Comparison of ENCODE assay signal across 8 cellular contexts in the genomic region with DNA sequence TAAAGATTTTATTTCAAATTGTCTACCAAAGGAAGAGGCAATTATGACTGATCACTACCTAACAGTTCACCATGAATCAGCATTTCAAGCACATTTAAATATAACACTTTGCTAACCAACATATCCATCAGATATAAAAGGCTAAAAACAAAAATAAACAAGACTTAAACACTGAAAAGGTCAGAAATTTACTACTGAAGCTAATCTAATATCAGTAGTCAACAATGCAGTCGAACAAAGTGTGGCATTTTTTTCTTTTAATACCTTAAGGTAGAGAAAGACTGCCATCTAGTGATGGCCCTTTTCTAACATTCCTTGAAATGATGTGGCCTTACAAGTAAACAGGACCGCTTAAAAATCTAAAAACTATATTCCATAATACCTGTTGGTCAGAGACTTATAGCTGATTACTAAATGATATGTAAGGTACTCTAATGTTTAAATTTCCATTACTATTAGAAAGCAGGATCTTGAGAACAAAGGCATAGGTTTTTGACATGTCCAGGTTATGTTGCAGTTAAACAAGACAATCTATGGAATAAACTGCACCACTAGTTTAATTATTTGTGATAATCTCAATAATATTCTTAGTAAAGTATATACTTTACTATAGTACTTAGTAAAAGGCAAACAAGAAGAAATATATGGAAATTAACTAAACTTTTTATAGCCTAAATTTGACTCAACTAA.
DNase-seq lines count a peak whose midpoint lies in the region; ATAC-seq and TF ChIP-seq lines count a peak whose summit lies in the region.

No MANE protein-coding gene starts in this region.

- no peak overlapping the region for H3K27ac Mint-ChIP-seq in neural crest cell (ENCODE audit: unreplicated experiment)

- TF ChIP-seq POLR2A in esophagus muscularis mucosa (IDR thresholded peaks at IDR 0.05; ENCODE audit: low read depth): no peak

- TF ChIP-seq EP300 in esophagus muscularis mucosa (IDR thresholded peaks at IDR 0.05): no peak

- H3K27ac ChIP-seq in esophagus muscularis mucosa (replicated peaks in 1 of 4): no peak overlapping the region

- TF ChIP-seq CTCF in Loucy (conservative IDR thresholded peaks at IDR 0.05; ENCODE audit: low read length): peak; percentile 85
- peak; percentile 64 to 67 (median 65) for TF ChIP-seq CTCF in esophagus muscularis mucosa (IDR thresholded peaks at IDR 0.05)
- TF ChIP-seq CTCF in neural crest cell (conservative IDR thresholded peaks at IDR 0.05): peak; percentile 84

- H3K27me3 ChIP-seq in Loucy (ENCODE audit: insufficient read depth, low read length, poor library complexity, severe bottlenecking) (no peaks in the 10 kb centered on the region), esophagus muscularis mucosa (no peaks in the 10 kb centered on the region)

- H3K4me1 Mint-ChIP-seq in neural crest cell: no peaks in the 10 kb centered on the region

- peak; percentile 26 for DNase-seq in Daoy (ENCODE audit: low read depth)
- peak; percentile 56 for DNase-seq in RPMI8226
- DNase-seq in esophagus muscularis mucosa (ENCODE audit: extremely low spot score): no peak
- peak; percentile 13 for DNase-seq in neural crest cell (ENCODE audit: low read depth, low spot score)
- no peak for DNase-seq in NCI-H187 (lab: John Stamatoyannopoulos, UW)
- DNase-seq in NK-92 (lab: John Stamatoyannopoulos, UW; ENCODE audit: unreplicated experiment): no peak

- intact Hi-C loops in esophagus muscularis mucosa (cut with DNase I): loop anchor here (10.0 kb wide), 4 partner anchors 171 to 1211 kb away; partner anchors contain the start of gene CYP26B1

- WGBS in esophagus muscularis mucosa: 17% methylated on average over 2 of the region's 2 CpGs

- H3K27me3 Mint-ChIP-seq in neural crest cell (ENCODE audit: low read depth): no peaks in the 10 kb centered on the region

- H3K79me2 ChIP-seq in Loucy (ENCODE audit: insufficient read depth, low read length): no peaks in the 10 kb centered on the region

- no peaks in the 10 kb centered on the region for H4K20me1 ChIP-seq in Loucy (ENCODE audit: insufficient read depth, low read length, poor library complexity, severe bottlenecking)

- no peaks in the 10 kb centered on the region for H3K36me3 ChIP-seq in Loucy (ENCODE audit: insufficient read depth, low read length)
- H3K36me3 ChIP-seq in esophagus muscularis mucosa: peaks cover 0 to 4% (median 3%) of the 10 kb centered on the region in 4 donors

- H3K4me3 ChIP-seq in Loucy (ENCODE audit: low read length, poor library complexity, severe bottlenecking) (no peak overlapping the region), esophagus muscularis mucosa (no peak overlapping the region)

- no peaks in the 10 kb centered on the region for H3K9me2 ChIP-seq in Loucy (replicated peaks; ENCODE audit: low read depth, low read length)

- H3K4me1 ChIP-seq in Loucy (ENCODE audit: insufficient read depth, low read length, poor library complexity, severe bottlenecking) (no peaks in the 10 kb centered on the region), esophagus muscularis mucosa (peaks cover 0 to 10% (median 3%) of the 10 kb centered on the region in 4 donors)

- H3K4me3 Mint-ChIP-seq in neural crest cell: no peak overlapping the region

- H3F3A ChIP-seq in Loucy (ENCODE audit: low read depth): no peaks in the 10 kb centered on the region

- H3K9ac ChIP-seq in Loucy (ENCODE audit: low read depth, low read length, poor library complexity, severe bottlenecking): no peak overlapping the region

- no peak for ATAC-seq in HG03175 (IDR thresholded peaks at IDR 0.05; ENCODE audit: unreplicated experiment)

- H3K36me3 Mint-ChIP-seq in neural crest cell (ENCODE audit: low read depth): no peaks in the 10 kb centered on the region

- H3K9me3 Mint-ChIP-seq in neural crest cell: no peaks in the 10 kb centered on the region

- H3K4me2 ChIP-seq in Loucy (ENCODE audit: low read depth, low read length, poor library complexity, severe bottlenecking): no peak overlapping the region

- H3K9me3 ChIP-seq in Loucy (ENCODE audit: insufficient read depth, low read depth, low read length): no peaks in the 10 kb centered on the region
- H3K9me3 ChIP-seq in esophagus muscularis mucosa: no peaks in the 10 kb centered on the region

- H2AFZ ChIP-seq in Loucy (ENCODE audit: low read length): no peak overlapping the region

Comparison
In these comparisons a context has a peak if more than half of its experiments do, and no peak if none do; other contexts are left out.
1. DNase-seq: peak in Daoy (single experiment), RPMI8226 (single experiment) and neural crest cell (single experiment); none in esophagus muscularis mucosa (single experiment), NCI-H187 (0 of 2) and NK-92 (single experiment).
2. Peak in every context shown above with its lines, with median percentiles within 50 percentile points of each other: CTCF ChIP-seq.